Comparison of ENCODE assay signal across 9 cellular contexts in the genomic region with DNA sequence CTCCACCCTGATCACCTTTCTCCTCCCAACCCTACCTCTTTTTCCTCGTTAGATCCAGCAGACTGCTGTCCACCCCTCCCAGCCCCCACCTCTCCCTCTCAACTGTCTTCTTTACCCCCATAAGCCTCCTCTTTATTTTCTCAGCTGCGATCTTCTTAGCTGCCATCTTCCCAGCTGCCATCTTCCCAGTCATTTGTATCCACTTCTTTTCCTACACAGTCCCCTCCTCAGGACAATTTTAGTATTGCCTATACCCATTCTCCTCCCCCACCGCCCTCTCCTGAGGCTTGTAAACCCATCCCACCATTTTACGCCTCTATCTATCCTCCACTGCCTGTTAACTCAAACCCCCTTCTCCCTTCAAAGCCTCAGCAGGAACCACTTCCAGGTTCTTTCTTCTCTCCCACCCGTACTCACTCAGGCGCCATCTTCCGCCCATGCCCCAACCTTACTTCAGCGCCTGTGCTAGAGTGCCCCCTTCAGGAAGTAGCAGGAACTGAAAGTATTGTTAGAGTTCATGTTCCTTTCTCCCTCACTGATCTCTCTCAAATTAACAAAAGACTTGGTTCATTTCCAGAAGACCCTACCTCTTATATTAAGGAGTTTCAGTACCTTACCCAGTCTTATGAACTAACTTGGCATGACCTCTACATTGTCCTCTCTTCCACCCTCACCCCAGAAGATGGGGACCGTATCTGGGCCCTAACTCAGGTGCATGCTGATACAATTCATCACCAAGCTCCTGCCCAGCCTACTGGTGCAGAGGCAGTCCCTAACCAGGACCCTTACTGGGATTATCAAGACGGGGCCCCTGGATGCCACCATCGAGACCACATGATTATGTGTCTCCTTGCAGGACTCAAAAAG.
A peak's percentile ranks its signal among the peaks of the same experiment; 100 is the strongest.
DNase-seq lines count a peak whose midpoint lies in the region; ATAC-seq and TF ChIP-seq lines count a peak whose summit lies in the region.
"Had no signal": no experiment of that assay in that cellular context is flagged by ENCODE, and none has a peak within 500 bp of the region (broad histone marks: within the 10 kb centered on the region; RNA-seq: fewer than 3 reads in every experiment).

No MANE protein-coding gene starts in this region.

- no peak overlapping the region for H3K4me3 ChIP-seq in A673 (ENCODE audit: low read depth, low read length, poor library complexity, severe bottlenecking)

- H3K36me3 ChIP-seq in A673 (ENCODE audit: insufficient read depth, low read length, poor library complexity, severe bottlenecking) = no peaks in the 10 kb centered on the region

- no peaks in the 10 kb centered on the region for H3K4me1 ChIP-seq in A673 (ENCODE audit: insufficient read depth, low read length, poor library complexity, severe bottlenecking)

- intact Hi-C loops in A673 (cut with micrococcal nuclease; ENCODE audit: unreplicated experiment) = loop anchor here (2.0 to 5.0 kb wide), 2 partner anchors 63 to 381 kb away; no protein-coding TSS in a partner anchor

- H3K27me3 ChIP-seq in A673 (replicated peaks; ENCODE audit: insufficient read depth, low read depth, low read length, poor library complexity) = no peaks in the 10 kb centered on the region

- peak; percentile 73 for DNase-seq in A673 (ENCODE audit: low spot score)
- DNase-seq in ELR (ENCODE audit: low read depth) = peak; percentile 52
- peak; percentile 27 for DNase-seq in NOMO-1 treated with DMSO at 0.1 percent for 48 hours (lab: John Stamatoyannopoulos, UW; ENCODE audit: unreplicated experiment)
- peak; percentile 18 for DNase-seq in fibroblast of peridontal ligament (ENCODE audit: extremely low read depth)
- no peak for DNase-seq in GOT3 (lab: John Stamatoyannopoulos, UW)
- DNase-seq in AG08395 (ENCODE audit: low spot score) = no peak
- DNase-seq: activated naive CD8-positive, alpha-beta T cell treated with anti-CD3 and anti-CD28 coated beads, Interleukin-2, amount 10 ng/mL, durations not matched to agents 7 days and 5 days had no signal

- no peak overlapping the region for H3K27ac ChIP-seq in A673 (ENCODE audit: low read depth, low read length, poor library complexity, severe bottlenecking)

- no peaks in the 10 kb centered on the region for H3K9me3 ChIP-seq in A673 (ENCODE audit: low read depth, low read length, poor library complexity, severe bottlenecking)

- ATAC-seq in GM18868 (IDR thresholded peaks at IDR 0.05; ENCODE audit: unreplicated experiment) (no peak), HG03521 (IDR thresholded peaks at IDR 0.05; ENCODE audit: unreplicated experiment) (no peak)

- CTCF ChIA-PET in A673 (lab: Charles Lee) = interaction anchor here (0.6 to 2.1 kb wide), 2 partner anchors 63 to 71 kb away, joined by 5 to 8 read pairs; no protein-coding TSS in a partner anchor

- POLR2A ChIA-PET in A673 (lab: Charles Lee; ENCODE audit: low non-redundant PET) = no interaction called here

- no TSS peak for BruUV-seq in A673 (replicated peaks; lab: Mats Ljungman, UMichigan)

- TF ChIP-seq CTCF in A673 (conservative IDR thresholded peaks at IDR 0.05; ENCODE audit: low read depth, low read length) = peak; percentile 74

Comparison
In these comparisons a context has a peak if more than half of its experiments do, and no peak if none do; other contexts are left out.
1. DNase-seq: peak in A673 (single experiment), ELR (single experiment), NOMO-1 treated with DMSO at 0.1 percent for 48 hours (single experiment) and fibroblast of peridontal ligament (single experiment); none in GOT3 (single experiment) and AG08395 (single experiment).